8 cellular contexts compared by ENCODE assay signal in the genomic region with DNA sequence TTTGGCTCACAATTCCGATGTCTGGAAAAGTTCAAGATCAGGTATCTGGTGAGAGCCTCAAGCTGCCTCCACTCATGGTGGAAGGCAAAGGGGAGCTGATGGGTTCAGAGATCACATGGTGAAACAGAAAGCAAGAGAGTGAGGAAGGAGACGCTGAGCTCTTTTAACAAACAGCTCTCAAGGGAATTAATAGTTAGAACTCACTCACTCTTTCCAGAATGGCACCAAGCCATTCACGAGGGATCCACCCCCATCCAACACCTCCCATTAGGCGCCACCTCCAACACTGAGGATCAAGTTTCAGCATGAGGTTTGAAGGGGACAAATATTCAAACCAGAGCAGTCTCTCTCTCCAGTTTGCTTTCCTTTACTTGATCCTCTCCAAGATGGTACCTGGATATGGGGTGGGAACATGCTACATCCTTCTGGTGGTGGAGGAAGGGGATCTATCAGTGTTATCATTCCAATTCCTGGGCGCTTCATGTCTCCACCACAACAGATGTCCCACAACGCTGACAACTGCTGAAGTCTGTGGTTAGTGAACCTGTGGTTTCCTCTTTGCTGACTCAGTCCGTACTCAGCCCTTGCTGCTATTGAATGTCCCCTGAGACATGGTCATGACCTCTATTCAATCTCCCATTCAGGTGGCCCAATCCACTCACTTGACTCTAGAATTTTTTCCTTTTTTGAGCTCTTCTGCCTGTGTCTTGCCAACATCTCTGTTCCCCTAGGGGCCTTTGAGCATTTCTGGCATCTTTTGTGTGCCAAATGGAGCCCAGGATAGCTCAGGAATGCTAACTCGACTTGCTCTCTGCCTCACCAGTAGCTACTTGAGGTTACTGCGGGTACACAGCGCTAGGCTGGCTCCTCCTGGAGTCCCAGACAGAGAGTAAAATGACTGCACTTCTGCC.
A peak's percentile ranks its signal among the peaks of the same experiment; 100 is the strongest.
DNase-seq lines count a peak whose midpoint lies in the region; ATAC-seq and TF ChIP-seq lines count a peak whose summit lies in the region.

No MANE protein-coding gene starts in this region.

- peak overlapping the region in 1 of 2 donors; percentile 24 for H3K4me3 ChIP-seq in ascending aorta
- H3K4me3 ChIP-seq in psoas muscle = peak overlapping the region; percentile 20

- H3K27ac ChIP-seq in ascending aorta (peak overlapping the region; percentile 0 to 27), psoas muscle (peak overlapping the region; percentile 64)

- no peaks in the 10 kb centered on the region for H3K9me3 ChIP-seq in ascending aorta
- no peaks in the 10 kb centered on the region for H3K9me3 ChIP-seq in psoas muscle

- ATAC-seq in GM19468 (IDR thresholded peaks at IDR 0.05; ENCODE audit: extremely low read depth, unreplicated experiment) (peak; percentile 90), HG03457 (IDR thresholded peaks at IDR 0.05; ENCODE audit: unreplicated experiment) (peak; percentile 97), psoas muscle (peak; percentile 86 to 94 (median 92)), SK-N-SH treated with all-trans-retinoic acid at 6 μM for 48 hours (no peak)

- H3K4me1 ChIP-seq in ascending aorta (no peaks in the 10 kb centered on the region), psoas muscle (peaks cover 5% of the 10 kb centered on the region)

- 25 to 34% (median 32%) methylated on average over 10 of the region's 10 CpGs for WGBS in psoas muscle, 3 donors

- intact Hi-C loops in ascending aorta (cut with DNase I) (no loop called here), psoas muscle (cut with DNase I) (no loop called here)

- H3K27me3 ChIP-seq in ascending aorta (no peaks in the 10 kb centered on the region), psoas muscle (ENCODE audit: insufficient read depth in 3 of 3, low read length in 2 of 3) (peaks cover 0 to 5% (median 0%) of the 10 kb centered on the region in 3 donors)

- DNase-seq in ELR (ENCODE audit: low read depth) (peak; percentile 24), OCI-M1 (lab: John Stamatoyannopoulos, UW) (peak; percentile 87), ascending aorta (ENCODE audit: low spot score in 2 of 2) (peak in 1 of 2 donors; percentile 71), psoas muscle (no peak), mesenteric fat pad (ENCODE audit: low spot score) (no peak)

- TF ChIP-seq CTCF in ascending aorta (IDR thresholded peaks at IDR 0.05) = no peak
- TF ChIP-seq CTCF in psoas muscle (IDR thresholded peaks at IDR 0.05) = no peak

- H3K36me3 ChIP-seq in ascending aorta (no peaks in the 10 kb centered on the region), psoas muscle (ENCODE audit: insufficient read depth in 1 of 2, low read depth in 1 of 2) (no peaks in the 10 kb centered on the region)

TF ChIP-seq in SK-N-SH treated with all-trans-retinoic acid at 6 μM for 48 hours, 23 proteins besides CTCF, POLR2A, EP300 and RAD21:
- TF ChIP-seq ZNF8 (CRISPR knock-in tag; IDR thresholded peaks at IDR 0.05) (no peak), TOX (CRISPR knock-in tag; IDR thresholded peaks at IDR 0.05; ENCODE audit: borderline replicate concordance) (no peak), ZFP3 (CRISPR knock-in tag; IDR thresholded peaks at IDR 0.05) (no peak), RARB (CRISPR knock-in tag; IDR thresholded peaks at IDR 0.05) (no peak), ZNF70 (CRISPR knock-in tag; IDR thresholded peaks at IDR 0.05) (no peak), ESRRG (CRISPR knock-in tag; IDR thresholded peaks at IDR 0.05) (no peak), ZFP30 (CRISPR knock-in tag; IDR thresholded peaks at IDR 0.05) (no peak), PPARA (CRISPR knock-in tag; IDR thresholded peaks at IDR 0.05; ENCODE audit: borderline replicate concordance) (no peak), TCF4 (CRISPR knock-in tag; IDR thresholded peaks at IDR 0.05; ENCODE audit: borderline replicate concordance) (no peak), ZC3H10 (CRISPR knock-in tag; IDR thresholded peaks at IDR 0.05) (no peak)

Comparison
In these comparisons a context has a peak if more than half of its experiments do, and no peak if none do; other contexts are left out.
1. DNase-seq: peak in ELR (single experiment) and OCI-M1 (single experiment); none in psoas muscle (0 of 2) and mesenteric fat pad (single experiment).